ENCODE assay signal across 1 cellular context in genomic region chrX:130173190-130173895, GRCh38.
TF ChIP-seq lines count a peak whose summit lies in the region.

No MANE protein-coding gene starts in this region.

TF ChIP-seq in K562, 482 proteins besides CTCF, POLR2A, EP300 and RAD21 (continued from another document and continues in another):
- TF ChIP-seq RREB1 (CRISPR knock-in tag; IDR thresholded peaks at IDR 0.05) (no peak), NCOA2 (IDR thresholded peaks at IDR 0.05; ENCODE audit: partially characterized antibody in 2 of 2) (no peak), ZKSCAN3 (CRISPR knock-in tag; IDR thresholded peaks at IDR 0.05) (no peak), U2AF2 (optimal IDR thresholded peaks at IDR 0.05; ENCODE audit: low read depth, low read length) (no peak), CC2D1A (IDR thresholded peaks at IDR 0.05) (no peak), ZNF318 (IDR thresholded peaks at IDR 0.05; ENCODE audit: borderline replicate concordance in 1 of 2, low read depth in 1 of 2) (peak in 1 of 2 experiments; percentile 77; a peak in 2 of 4 replicates), NKRF (IDR thresholded peaks at IDR 0.05; ENCODE audit: borderline replicate concordance) (no peak), TBP (optimal IDR thresholded peaks at IDR 0.05; ENCODE audit: low read depth, low read length) (peak; percentile 71), ZNF232 (CRISPR knock-in tag; IDR thresholded peaks at IDR 0.05) (no peak), ASH1L (IDR thresholded peaks at IDR 0.05; ENCODE audit: borderline replicate concordance, low read depth, partially characterized antibody) (no peak), FOXO4 (CRISPR knock-in tag; IDR thresholded peaks at IDR 0.05) (no peak), SMAD2 (IDR thresholded peaks at IDR 0.05; ENCODE audit: low read depth, low read length) (no peak), PCBP2 (IDR thresholded peaks at IDR 0.05; ENCODE audit: low read depth, low read length, poor library complexity, severe bottlenecking) (no peak), SMAD3 (CRISPR knock-in tag; conservative IDR thresholded peaks at IDR 0.05) (no peak), NFRKB (IDR thresholded peaks at IDR 0.05; ENCODE audit: low read depth) (peak; percentile 86), PTBP1 (IDR thresholded peaks at IDR 0.05; ENCODE audit: low read depth, low read length) (no peak), SRSF3 (IDR thresholded peaks at IDR 0.05; ENCODE audit: insufficient read depth, low read length) (no peak), SUPT5H (IDR thresholded peaks at IDR 0.05) (no peak; the same call in 1 of the 2 replicates), HDAC1 (IDR thresholded peaks at IDR 0.05) (0 out of 4 replicates have a peak, but pooled peaks of 1 of the 2 experiments have one; percentile 18), ELK3 (CRISPR knock-in tag; IDR thresholded peaks at IDR 0.05) (no peak), JUND (IDR thresholded peaks at IDR 0.05; ENCODE audit: borderline replicate concordance, low read depth, low read length) (peak; percentile 72), JUND (tag; IDR thresholded peaks at IDR 0.05; ENCODE audit: borderline replicate concordance, low read depth, low read length) (peak; percentile 78; the same call in 1 of the 3 replicates), KAT2B (IDR thresholded peaks at IDR 0.05; ENCODE audit: low read depth, low read length) (no peak), ZNF764 (CRISPR knock-in tag; IDR thresholded peaks at IDR 0.05; ENCODE audit: low read depth) (no peak), HDAC3 (IDR thresholded peaks at IDR 0.05; ENCODE audit: borderline replicate concordance, partially characterized antibody) (peak; percentile 69), FUS (optimal IDR thresholded peaks at IDR 0.05; ENCODE audit: low read depth, low read length) (no peak), ZNF41 (CRISPR knock-in tag; conservative IDR thresholded peaks at IDR 0.05) (no peak), WHSC1 (IDR thresholded peaks at IDR 0.05; ENCODE audit: low read length) (no peak), ELF4 (CRISPR knock-in tag; IDR thresholded peaks at IDR 0.05) (no peak), RERE (CRISPR knock-in tag; IDR thresholded peaks at IDR 0.05; ENCODE audit: borderline replicate concordance) (no peak)
- TF ChIP-seq, protein P1, sequence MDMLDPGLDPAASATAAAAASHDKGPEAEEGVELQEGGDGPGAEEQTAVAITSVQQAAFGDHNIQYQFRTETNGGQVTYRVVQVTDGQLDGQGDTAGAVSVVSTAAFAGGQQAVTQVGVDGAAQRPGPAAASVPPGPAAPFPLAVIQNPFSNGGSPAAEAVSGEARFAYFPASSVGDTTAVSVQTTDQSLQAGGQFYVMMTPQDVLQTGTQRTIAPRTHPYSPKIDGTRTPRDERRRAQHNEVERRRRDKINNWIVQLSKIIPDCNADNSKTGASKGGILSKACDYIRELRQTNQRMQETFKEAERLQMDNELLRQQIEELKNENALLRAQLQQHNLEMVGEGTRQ (CRISPR knock-in tag; IDR thresholded peaks at IDR 0.05): no peak
